34 cellular contexts compared by ENCODE assay signal in the genomic region with DNA sequence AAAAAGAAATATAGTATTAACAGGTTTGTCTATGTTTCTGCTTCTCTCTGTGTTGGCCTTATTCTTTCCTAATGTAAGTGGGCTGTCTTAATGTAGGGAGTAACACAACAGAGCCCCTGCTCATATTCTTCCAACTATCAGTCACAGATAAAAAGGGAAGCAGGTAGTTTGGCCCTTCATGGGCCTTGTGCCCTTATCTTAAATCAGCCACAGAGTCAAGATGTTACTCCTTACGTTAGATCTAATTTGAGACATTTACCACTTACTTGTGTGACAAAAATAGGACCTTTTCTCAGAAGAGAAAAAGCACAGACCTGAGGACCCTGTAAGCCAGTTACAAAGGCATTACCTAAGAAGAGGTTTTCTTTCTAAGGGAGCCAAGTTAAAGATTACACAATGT.
"Had no signal": no experiment of that assay in that cellular context is flagged by ENCODE, and none has a peak within 500 bp of the region (broad histone marks: within the 10 kb centered on the region; RNA-seq: fewer than 3 reads in every experiment).

No MANE protein-coding gene starts in this region.

- H3K27me3 Mint-ChIP-seq: activated CD4-positive, alpha-beta memory T cell treated with anti-CD3 and anti-CD28 coated beads for 36 hours; activated CD4-positive, alpha-beta T cell treated with anti-CD3 and anti-CD28 coated beads, Interleukin-2, amount 10 ng/mL, durations not matched to agents 7 days and 5 days; activated CD8-positive, alpha-beta memory T cell treated with anti-CD3 and anti-CD28 coated beads, Interleukin-2, amount 10 ng/mL, durations not matched to agents 7 days and 5 days; activated naive CD4-positive, alpha-beta T cell treated with anti-CD3 and anti-CD28 coated beads, Interleukin-2, amount 10 ng/mL, durations not matched to agents 7 days and 5 days; activated naive CD8-positive, alpha-beta T cell; activated naive CD8-positive, alpha-beta T cell treated with anti-CD3 and anti-CD28 coated beads, Interleukin-2, amount 50 U/mL, for 24 hours; central memory CD8-positive, alpha-beta T cell had no signal

- H3K36me3 ChIP-seq: brain microvascular endothelial cell, WERI-Rb-1 had no signal

- DNase-seq: activated CD4-positive, alpha-beta memory T cell treated with anti-CD3 and anti-CD28 coated beads for 36 hours; activated CD4-positive, alpha-beta T cell treated with anti-CD3 and anti-CD28 coated beads, Interleukin-2, amount 10 ng/mL, durations not matched to agents 7 days and 5 days; activated CD8-positive, alpha-beta memory T cell treated with anti-CD3 and anti-CD28 coated beads for 24 hours; activated CD8-positive, alpha-beta memory T cell treated with anti-CD3 and anti-CD28 coated beads, Interleukin-2, amount 10 ng/mL, durations not matched to agents 7 days and 5 days; activated CD8-positive, alpha-beta memory T cell treated with anti-CD3 and anti-CD28 coated beads, Interleukin-2, amount 50 U/mL, for 48 hours; activated effector memory CD4-positive, alpha-beta T cell treated with Interleukin-2 at 50 U/mL for 16 hours; activated naive CD4-positive, alpha-beta T cell treated with anti-CD3 and anti-CD28 coated beads, Interleukin-2, amount 10 ng/mL, durations not matched to agents 7 days and 5 days; activated naive CD8-positive, alpha-beta T cell treated with anti-CD3 and anti-CD28 coated beads, Interleukin-2, amount 50 U/mL, for 24 hours; activated T-cell treated with anti-CD3 and anti-CD28 coated beads, Interleukin-2, amount 50 U/mL, for 48 hours; aorta; brain microvascular endothelial cell; KG1; MM.1S; NCI-H1048; NCI-H1436 treated with DMSO at 0.1 percent for 48 hours; NCI-H1694 treated with DMSO at 0.1 percent for 48 hours; NCI-H2029 treated with DMSO at 0.1 percent for 48 hours; NCI-H2107; NCI-H2171; NCI-H510A; NCI-H526; NCI-H748 treated with DMSO at 0.1 percent for 48 hours; RPMI8226; SHP77 treated with DMSO at 0.1 percent for 48 hours; SW 1271; T-helper 1 cell; T-helper 2 cell; T-helper 9 cell had no signal

- H3K4me3 Mint-ChIP-seq: activated CD4-positive, alpha-beta memory T cell treated with anti-CD3 and anti-CD28 coated beads for 36 hours; activated CD4-positive, alpha-beta T cell treated with anti-CD3 and anti-CD28 coated beads, Interleukin-2, amount 10 ng/mL, durations not matched to agents 7 days and 5 days; activated CD8-positive, alpha-beta memory T cell treated with anti-CD3 and anti-CD28 coated beads, Interleukin-2, amount 10 ng/mL, durations not matched to agents 7 days and 5 days; activated naive CD4-positive, alpha-beta T cell treated with anti-CD3 and anti-CD28 coated beads, Interleukin-2, amount 10 ng/mL, durations not matched to agents 7 days and 5 days; activated naive CD8-positive, alpha-beta T cell; activated naive CD8-positive, alpha-beta T cell treated with anti-CD3 and anti-CD28 coated beads, Interleukin-2, amount 50 U/mL, for 24 hours; central memory CD8-positive, alpha-beta T cell had no signal

- H3K27ac ChIP-seq: brain microvascular endothelial cell, coronary artery, WERI-Rb-1 had no signal

- H3K27me3 ChIP-seq: brain microvascular endothelial cell had no signal

- H3K27ac Mint-ChIP-seq: activated CD4-positive, alpha-beta memory T cell treated with anti-CD3 and anti-CD28 coated beads for 36 hours; activated CD4-positive, alpha-beta T cell treated with anti-CD3 and anti-CD28 coated beads, Interleukin-2, amount 10 ng/mL, durations not matched to agents 7 days and 5 days; activated CD8-positive, alpha-beta memory T cell treated with anti-CD3 and anti-CD28 coated beads, Interleukin-2, amount 10 ng/mL, durations not matched to agents 7 days and 5 days; activated naive CD4-positive, alpha-beta T cell treated with anti-CD3 and anti-CD28 coated beads, Interleukin-2, amount 10 ng/mL, durations not matched to agents 7 days and 5 days; activated naive CD8-positive, alpha-beta T cell; activated naive CD8-positive, alpha-beta T cell treated with anti-CD3 and anti-CD28 coated beads, Interleukin-2, amount 50 U/mL, for 24 hours had no signal

- ATAC-seq: activated CD8-positive, alpha-beta memory T cell treated with anti-CD3 and anti-CD28 coated beads, Interleukin-2, amount 10 ng/mL, durations not matched to agents 7 days and 5 days; activated naive CD8-positive, alpha-beta T cell treated with anti-CD3 and anti-CD28 coated beads, Interleukin-2, amount 50 U/mL, for 24 hours; Panc1; SK-N-SH treated with all-trans-retinoic acid at 6 μM for 48 hours had no signal

- H3K4me3 ChIP-seq: coronary artery had no signal

- H3K4me1 Mint-ChIP-seq: activated CD4-positive, alpha-beta T cell treated with anti-CD3 and anti-CD28 coated beads, Interleukin-2, amount 10 ng/mL, durations not matched to agents 7 days and 5 days; activated CD8-positive, alpha-beta memory T cell treated with anti-CD3 and anti-CD28 coated beads, Interleukin-2, amount 10 ng/mL, durations not matched to agents 7 days and 5 days; activated naive CD4-positive, alpha-beta T cell treated with anti-CD3 and anti-CD28 coated beads, Interleukin-2, amount 10 ng/mL, durations not matched to agents 7 days and 5 days; activated naive CD8-positive, alpha-beta T cell treated with anti-CD3 and anti-CD28 coated beads, Interleukin-2, amount 50 U/mL, for 24 hours; central memory CD8-positive, alpha-beta T cell had no signal

- H3K36me3 Mint-ChIP-seq: activated CD4-positive, alpha-beta memory T cell treated with anti-CD3 and anti-CD28 coated beads for 36 hours; activated CD8-positive, alpha-beta memory T cell treated with anti-CD3 and anti-CD28 coated beads, Interleukin-2, amount 10 ng/mL, durations not matched to agents 7 days and 5 days; activated naive CD4-positive, alpha-beta T cell treated with anti-CD3 and anti-CD28 coated beads, Interleukin-2, amount 10 ng/mL, durations not matched to agents 7 days and 5 days; activated naive CD8-positive, alpha-beta T cell had no signal
